ENCODE assay signal across 13 cellular contexts in genomic region chr10:110059965-110060364, GRCh38. TPM values are rescaled to one million over a fixed set of nuclear protein-coding genes. Genes with fewer than 3 reads are reported as not detected.
DNase-seq lines count a peak whose midpoint lies in the region; ATAC-seq and TF ChIP-seq lines count a peak whose summit lies in the region.
"Had no signal": no experiment of that assay in that cellular context is flagged by ENCODE, and none has a peak within 500 bp of the region (broad histone marks: within the 10 kb centered on the region; RNA-seq: fewer than 3 reads in every experiment).

No MANE protein-coding gene starts in this region.

- ATAC-seq in Right ventricle myocardium inferior (peak; percentile 80), GM21619 (IDR thresholded peaks at IDR 0.05; ENCODE audit: unreplicated experiment) (no peak)

- H3K27ac ChIP-seq in vagina = peak overlapping the region; percentile 17
- H3K27ac ChIP-seq: neural progenitor cell had no signal

- H3F3A ChIP-seq in Loucy (ENCODE audit: low read depth) = peaks cover 8% of the 10 kb centered on the region; the same call in 1 of the 2 replicates

- TF ChIP-seq POLR2A in vagina (IDR thresholded peaks at IDR 0.05) = no peak

- intact Hi-C loops in Right ventricle myocardium inferior (cut with DNase I) = no loop called here
- intact Hi-C loops in cardiac septum (cut with DNase I) = no loop called here
- intact Hi-C loops in vagina (cut with DNase I) = no loop called here

- H3K27me3 ChIP-seq in Loucy (ENCODE audit: insufficient read depth, low read length, poor library complexity, severe bottlenecking) (no peaks in the 10 kb centered on the region), vagina (no peaks in the 10 kb centered on the region)
- H3K27me3 ChIP-seq: breast epithelium, esophagus squamous epithelium, neural progenitor cell had no signal

- H3K9me3 ChIP-seq in Loucy (ENCODE audit: insufficient read depth, low read depth, low read length) = no peaks in the 10 kb centered on the region
- no peaks in the 10 kb centered on the region for H3K9me3 ChIP-seq in vagina
- H3K9me3 ChIP-seq: breast epithelium, esophagus squamous epithelium had no signal

- DNase-seq in Right ventricle myocardium inferior (ENCODE audit: missing footprints) (no peak), cardiac septum (ENCODE audit: low spot score) (no peak), fibroblast of the aortic adventitia (ENCODE audit: low read depth) (peak; percentile 37), vagina (ENCODE audit: extremely low spot score in 2 of 2) (no peak), mucosa of gallbladder (ENCODE audit: low spot score) (no peak), NK-92 (lab: John Stamatoyannopoulos, UW; ENCODE audit: unreplicated experiment) (no peak)
- DNase-seq: esophagus squamous epithelium, NCI-H146, NCI-H82 had no signal

- H3K36me3 ChIP-seq in Loucy (ENCODE audit: insufficient read depth, low read length) (no peaks in the 10 kb centered on the region), vagina (no peaks in the 10 kb centered on the region)
- H3K36me3 ChIP-seq: breast epithelium, esophagus squamous epithelium, neural progenitor cell had no signal

- TF ChIP-seq CTCF in Loucy (conservative IDR thresholded peaks at IDR 0.05; ENCODE audit: low read length) (no peak), fibroblast of the aortic adventitia (IDR thresholded peaks at IDR 0.05; ENCODE audit: insufficient read depth, low read length) (no peak), vagina (IDR thresholded peaks at IDR 0.05) (no peak)

- H2AFZ ChIP-seq in Loucy (ENCODE audit: low read length) = no peak overlapping the region
- H2AFZ ChIP-seq: neural progenitor cell had no signal

- H3K4me3 ChIP-seq in Loucy (ENCODE audit: low read length, poor library complexity, severe bottlenecking) (no peak overlapping the region), fibroblast of the aortic adventitia (ENCODE audit: low read depth, low read length) (no peak overlapping the region), vagina (no peak overlapping the region)
- H3K4me3 ChIP-seq: breast epithelium, esophagus squamous epithelium, neural progenitor cell had no signal

- H3K4me1 ChIP-seq in Loucy (ENCODE audit: insufficient read depth, low read length, poor library complexity, severe bottlenecking) (peaks cover 40% of the 10 kb centered on the region), vagina (peaks cover 58% of the 10 kb centered on the region)
- H3K4me1 ChIP-seq: breast epithelium had no signal

- peak overlapping the region; percentile 39 for H3K4me2 ChIP-seq in Loucy (ENCODE audit: low read depth, low read length, poor library complexity, severe bottlenecking)
- H3K4me2 ChIP-seq: neural progenitor cell had no signal

- H4K20me1 ChIP-seq in Loucy (ENCODE audit: insufficient read depth, low read length, poor library complexity, severe bottlenecking) = peaks cover 32% of the 10 kb centered on the region

- H3K79me2 ChIP-seq in Loucy (ENCODE audit: insufficient read depth, low read length) = peaks cover 97% of the 10 kb centered on the region

- H3K9ac ChIP-seq in Loucy (ENCODE audit: low read depth, low read length, poor library complexity, severe bottlenecking) = no peak overlapping the region
- H3K9ac ChIP-seq: neural progenitor cell had no signal

- no peaks in the 10 kb centered on the region for H3K9me2 ChIP-seq in Loucy (replicated peaks; ENCODE audit: low read depth, low read length)

RNA-seq across cellular contexts. Expression of gene ADD3, which starts 52.2 kb away (rescaled TPM):
- total RNA-seq in Right ventricle myocardium inferior = 121 TPM
- 77.2 TPM for total RNA-seq in cardiac septum
- 127 and 524 TPM in 2 replicates for total RNA-seq in fibroblast of the aortic adventitia (ENCODE audit: low replicate concordance)
- total RNA-seq in vagina = 114 TPM
- 201 TPM for total RNA-seq in mucosa of gallbladder
